ENCODE assay signal across 1 cellular context in genomic region chr6:43724914-43725642, GRCh38.
TF ChIP-seq lines count a peak whose summit lies in the region.

No MANE protein-coding gene starts in this region.

TF ChIP-seq in HepG2, 621 proteins besides CTCF, POLR2A, EP300 and RAD21 (continued from another document and continues in another):
- TF ChIP-seq ZNF646 (CRISPR knock-in tag; IDR thresholded peaks at IDR 0.05) (peak; percentile 61; the same call in 1 of the 2 replicates), RCOR2 (CRISPR knock-in tag; IDR thresholded peaks at IDR 0.05) (no peak), MBD4 (IDR thresholded peaks at IDR 0.05; ENCODE audit: borderline replicate concordance, low read length) (no peak), PRDM15 (CRISPR knock-in tag; IDR thresholded peaks at IDR 0.05) (no peak), UBTF (CRISPR knock-in tag; IDR thresholded peaks at IDR 0.05) (peak; percentile 71; the same call in 1 of the 2 replicates), ADNP (CRISPR knock-in tag; IDR thresholded peaks at IDR 0.05) (no peak), ZNF235 (CRISPR knock-in tag; IDR thresholded peaks at IDR 0.05; ENCODE audit: borderline replicate concordance) (no peak), TBX2 (CRISPR knock-in tag; IDR thresholded peaks at IDR 0.05; ENCODE audit: borderline replicate concordance) (peak; percentile 87), ASH2L (IDR thresholded peaks at IDR 0.05; ENCODE audit: insufficient read length, low read depth, low read length) (no peak), ZNF674 (CRISPR knock-in tag; IDR thresholded peaks at IDR 0.05; ENCODE audit: low read depth) (no peak), NR1H2 (CRISPR knock-in tag; IDR thresholded peaks at IDR 0.05; ENCODE audit: borderline replicate concordance, low read depth) (no peak), ZNF530 (CRISPR knock-in tag; IDR thresholded peaks at IDR 0.05; ENCODE audit: low read depth) (no peak), ZNF430 (CRISPR knock-in tag; IDR thresholded peaks at IDR 0.05) (no peak), HOMEZ (CRISPR knock-in tag; IDR thresholded peaks at IDR 0.05; ENCODE audit: low read depth) (0 out of 2 replicates have a peak, but pooled peaks have one; percentile 41), ZBTB33 (CRISPR knock-in tag; IDR thresholded peaks at IDR 0.05) (no peak), ZNF318 (CRISPR knock-in tag; IDR thresholded peaks at IDR 0.05) (no peak), MTF2 (CRISPR knock-in tag; IDR thresholded peaks at IDR 0.05; ENCODE audit: borderline replicate concordance) (peak; percentile 61; the same call in 1 of the 2 replicates), POLR2AphosphoS5 (IDR thresholded peaks at IDR 0.05; ENCODE audit: low read depth, low read length) (no peak; the same call in 1 of the 2 replicates), ZNF550 (CRISPR knock-in tag; IDR thresholded peaks at IDR 0.05; ENCODE audit: borderline replicate concordance) (no peak), ZNF670 (CRISPR knock-in tag; IDR thresholded peaks at IDR 0.05; ENCODE audit: borderline replicate concordance) (no peak), MYPOP (CRISPR knock-in tag; IDR thresholded peaks at IDR 0.05) (peak; percentile 80)
